ENCODE assay signal across 21 cellular contexts in the genomic region with DNA sequence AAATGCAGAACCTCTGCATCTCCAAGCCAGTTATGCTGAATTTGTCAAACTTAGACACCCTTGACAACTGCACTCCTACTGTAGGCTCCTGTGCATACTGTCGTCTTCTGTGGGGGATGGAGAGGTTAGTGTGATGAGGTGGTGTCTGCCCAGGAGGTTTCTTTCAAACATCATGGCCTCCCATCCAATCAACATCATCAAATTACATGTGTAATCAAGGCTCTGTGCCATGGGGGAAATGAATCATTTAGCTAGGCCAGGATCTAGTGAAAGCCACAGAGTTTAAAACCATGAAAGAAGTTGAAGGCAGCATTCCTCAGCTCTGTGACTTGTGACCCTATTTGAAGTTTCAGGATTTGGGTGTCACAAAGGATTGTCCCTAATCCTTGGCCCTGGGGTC.
DNase-seq lines count a peak whose midpoint lies in the region; ATAC-seq and TF ChIP-seq lines count a peak whose summit lies in the region.
"Had no signal": no experiment of that assay in that cellular context is flagged by ENCODE, and none has a peak within 500 bp of the region (broad histone marks: within the 10 kb centered on the region; RNA-seq: fewer than 3 reads in every experiment).

No MANE protein-coding gene starts in this region.

- DNase-seq in GM03348 (ENCODE audit: low spot score) (peak; percentile 76), RWPE1 (ENCODE audit: low spot score) (peak; percentile 3), epithelial cell of prostate (ENCODE audit: low read depth, low spot score) (peak; percentile 31), osteoblast (ENCODE audit: insufficient read length, low spot score, missing footprints) (peak; percentile 96), 8988T (no peak), testis (no peak), COR-L47 (lab: John Stamatoyannopoulos, UW) (no peak), left ventricle myocardium superior (no peak)
- DNase-seq: activated CD4-positive, alpha-beta T cell treated with anti-CD3 and anti-CD28 coated beads for 48 hours; activated naive CD8-positive, alpha-beta T cell treated with anti-CD3 and anti-CD28 coated beads, Interleukin-2, amount 50 U/mL, for 24 hours; activated T-cell treated with anti-CD3 and anti-CD28 coated beads, Interleukin-2, amount 50 U/mL, for 1 hour; glutamatergic neuron; left colon; naive thymus-derived CD8-positive, alpha-beta T cell; NCI-H146; NCI-H510A treated with DMSO at 0.1 percent for 48 hours; stimulated activated CD4-positive, alpha-beta T cell treated with anti-CD3 and anti-CD28 coated beads, Interleukin-4, amount 100 ng/mL, for 1 hour; T-helper 17 cell had no signal

- TF ChIP-seq CTCF in RWPE1 (conservative IDR thresholded peaks at IDR 0.05; ENCODE audit: low read depth) = no peak
- no peak for TF ChIP-seq CTCF in osteoblast (IDR thresholded peaks at IDR 0.05; ENCODE audit: extremely low read depth, low read depth, low read length)
- TF ChIP-seq CTCF in testis (IDR thresholded peaks at IDR 0.05) = no peak

- H3K27ac ChIP-seq in RWPE1 = no peak overlapping the region
- H3K27ac ChIP-seq in epithelial cell of prostate = peak overlapping the region; percentile 15
- peak overlapping the region; percentile 54 for H3K27ac ChIP-seq in osteoblast (ENCODE audit: low read depth, low read length)
- no peak overlapping the region for H3K27ac ChIP-seq in testis
- H3K27ac ChIP-seq: KMS-11, right atrium auricular region had no signal

- CTCF ChIA-PET in RWPE1 (lab: Yijun Ruan, JAX) = no interaction called here

- intact Hi-C loops in testis (cut with DNase I; ENCODE audit: low total_unique reads) = no loop called here
- intact Hi-C loops in left ventricle myocardium superior (cut with micrococcal nuclease) = no loop called here

- POLR2A ChIA-PET in RWPE1 (lab: Yijun Ruan, JAX; ENCODE audit: low non-redundant PET) = no interaction called here

- WGBS in testis, 2 donors = 63 to 82% methylated on average over 1 of the region's 1 CpG

- no peaks in the 10 kb centered on the region for H3K27me3 ChIP-seq in osteoblast (ENCODE audit: insufficient read depth, low read length)
- H3K27me3 ChIP-seq in testis = no peaks in the 10 kb centered on the region
- H3K27me3 ChIP-seq: right atrium auricular region had no signal

- no peak overlapping the region for H2AFZ ChIP-seq in osteoblast (ENCODE audit: low read length)

- no peaks in the 10 kb centered on the region for H4K20me1 ChIP-seq in osteoblast (ENCODE audit: insufficient read depth, low read length)

- peaks cover 22% of the 10 kb centered on the region for H3K4me1 ChIP-seq in osteoblast (ENCODE audit: insufficient read depth, low read length)
- peaks cover 8% of the 10 kb centered on the region for H3K4me1 ChIP-seq in testis
- H3K4me1 ChIP-seq: right atrium auricular region had no signal

- no peak for TF ChIP-seq POLR2A in testis (IDR thresholded peaks at IDR 0.05)

- H3K9me3 ChIP-seq in osteoblast (ENCODE audit: low read depth, low read length) (no peaks in the 10 kb centered on the region), testis (no peaks in the 10 kb centered on the region)
- H3K9me3 ChIP-seq: right atrium auricular region had no signal

- H3K4me3 ChIP-seq in osteoblast (ENCODE audit: insufficient read depth, low read length) (no peak overlapping the region), testis (no peak overlapping the region)
- H3K4me3 ChIP-seq: right atrium auricular region had no signal

- ATAC-seq in left ventricle myocardium superior = no peak
- ATAC-seq: activated naive CD8-positive, alpha-beta T cell treated with anti-CD3 and anti-CD28 coated beads, Interleukin-2, amount 50 U/mL, for 24 hours; left colon; naive thymus-derived CD8-positive, alpha-beta T cell; Panc1; T-helper 17 cell had no signal

- no peaks in the 10 kb centered on the region for H3K36me3 ChIP-seq in osteoblast (ENCODE audit: insufficient read depth, low read length)
- no peaks in the 10 kb centered on the region for H3K36me3 ChIP-seq in testis (ENCODE audit: low read depth, missing control alignments)

- H3K79me2 ChIP-seq in osteoblast (ENCODE audit: insufficient read depth, low read length) = no peaks in the 10 kb centered on the region

- peak overlapping the region; percentile 20 for H3K4me2 ChIP-seq in osteoblast (ENCODE audit: insufficient read depth, low read length)
- H3K4me2 ChIP-seq: KMS-11 had no signal

Comparison
In these comparisons a context has a peak if more than half of its experiments do, and no peak if none do; other contexts are left out.
1. DNase-seq: peak in GM03348 (single experiment), RWPE1 (single experiment), epithelial cell of prostate (single experiment) and osteoblast (single experiment); none in 8988T (single experiment), testis (single experiment), COR-L47 (single experiment) and left ventricle myocardium superior (single experiment).
2. H3K27ac ChIP-seq: peak in epithelial cell of prostate (single experiment) and osteoblast (single experiment); none in RWPE1 (single experiment) and testis (0 of 2).